In genomic region chrX:46588263-46588662, GRCh38 we compare ENCODE assay signal across 8 cellular contexts. TPM values are rescaled to one million over a fixed set of nuclear protein-coding genes. Genes with fewer than 3 reads are reported as not detected.
DNase-seq lines count a peak whose midpoint lies in the region; ATAC-seq and TF ChIP-seq lines count a peak whose summit lies in the region.

No MANE protein-coding gene starts in this region.

- peaks cover 12% of the 10 kb centered on the region for H3K79me2 ChIP-seq in mammary epithelial cell (ENCODE audit: insufficient read depth, low read length)

- peaks cover 4% of the 10 kb centered on the region for H3K27me3 ChIP-seq in mammary epithelial cell (ENCODE audit: insufficient read depth, low read length)

- H3K36me3 Mint-ChIP-seq in CD14-positive monocyte: peaks cover 0 to 4% of the 10 kb centered on the region in 2 donors

- peak overlapping the region; percentile 50 to 59 for H3K4me3 Mint-ChIP-seq in CD14-positive monocyte

- H3K4me3 ChIP-seq in mammary epithelial cell (replicated peaks in 1 of 3; ENCODE audit: insufficient read depth in 1 of 3, low read depth in 2 of 3, low read length in 3 of 3): peak overlapping the region in 1 of 3 experiments; percentile 5

- no peaks in the 10 kb centered on the region for H4K20me1 ChIP-seq in mammary epithelial cell (ENCODE audit: insufficient read depth, low read length)

- H3K27ac Mint-ChIP-seq in CD14-positive monocyte: peak overlapping the region in 5 of 7 donors; percentile 22 to 81 (median 74)

- intact Hi-C loops in CD14-positive monocyte (cut with micrococcal nuclease) (loop anchor here in 1 of 2 donors (5.0 kb wide), 1 partner anchor 39 kb away; no protein-coding TSS in a partner anchor), mammary epithelial cell (cut with micrococcal nuclease) (no loop called here)

- CTCF ChIA-PET in RWPE1 (lab: Yijun Ruan, JAX): interaction anchor here (0.6 kb wide), 1 partner anchor 764 kb away, joined by 8 read pairs; no protein-coding TSS in a partner anchor
- CTCF ChIA-PET in mammary epithelial cell (lab: Charles Lee; ENCODE audit: low non-redundant PET): no interaction called here

- no peak for DNase-seq in CD14-positive monocyte (ENCODE audit: low spot score)
- no peak for DNase-seq in RWPE1 (ENCODE audit: low spot score)
- no peak for DNase-seq in mammary epithelial cell
- DNase-seq in mucosa of gallbladder (ENCODE audit: low spot score): peak; percentile 20
- DNase-seq in NCI-H1417 treated with DMSO at 0.1 percent for 48 hours (lab: John Stamatoyannopoulos, UW): no peak
- DNase-seq in G401 (ENCODE audit: low spot score): no peak
- no peak for DNase-seq in SIG-M5 treated with dmso at 0.1 percent for 504 hours (lab: John Stamatoyannopoulos, UW; ENCODE audit: unreplicated experiment)

- H3K27ac ChIP-seq in RWPE1: peak overlapping the region; percentile 82
- H3K27ac ChIP-seq in mammary epithelial cell (ENCODE audit: insufficient read depth, low read depth, low read length): peak overlapping the region; percentile 59

- TF ChIP-seq CTCF in CD14-positive monocyte (IDR thresholded peaks at IDR 0.05) (no peak), RWPE1 (conservative IDR thresholded peaks at IDR 0.05; ENCODE audit: low read depth) (no peak), mammary epithelial cell (conservative IDR thresholded peaks at IDR 0.05 in 1 of 2, IDR thresholded peaks at IDR 0.05 in 1 of 2; ENCODE audit: extremely low read depth in 1 of 2, insufficient read depth in 1 of 2, low read depth in 1 of 2, low read length in 2 of 2) (no peak)

- no TSS peak for BruUV-seq in mammary epithelial cell (replicated peaks; lab: Mats Ljungman, UMichigan)

- peak overlapping the region; percentile 55 for H3K4me2 ChIP-seq in mammary epithelial cell (ENCODE audit: insufficient read depth, low read depth, low read length)

- no peak for ATAC-seq in GM21723 (IDR thresholded peaks at IDR 0.05; ENCODE audit: unreplicated experiment)

- H3K27me3 Mint-ChIP-seq in CD14-positive monocyte (ENCODE audit: low read depth in 3 of 3): peaks cover 0 to 8% (median 2%) of the 10 kb centered on the region in 3 donors

- no peaks in the 10 kb centered on the region for H3K9me3 ChIP-seq in mammary epithelial cell (replicated peaks; ENCODE audit: insufficient read depth, low read length)

- H3K9ac ChIP-seq in mammary epithelial cell (ENCODE audit: insufficient read depth, low read length): no peak overlapping the region

- no peaks in the 10 kb centered on the region for H3K9me3 Mint-ChIP-seq in CD14-positive monocyte

- 29% methylated on average over 4 of the region's 4 CpGs for WGBS in mammary epithelial cell (ENCODE audit: low coverage, missing lambda C conversion rate)

- peaks cover 22% of the 10 kb centered on the region for H3K4me1 Mint-ChIP-seq in CD14-positive monocyte

- H3K36me3 ChIP-seq in mammary epithelial cell (ENCODE audit: insufficient read depth, low read length): no peaks in the 10 kb centered on the region

- peaks cover 34% of the 10 kb centered on the region for H3K4me1 ChIP-seq in mammary epithelial cell (ENCODE audit: insufficient read depth, low read length)

- POLR2A ChIA-PET in RWPE1 (lab: Yijun Ruan, JAX; ENCODE audit: low non-redundant PET): no interaction called here

- in situ Hi-C loops in mammary epithelial cell (cut with MboI; ENCODE audit: low sequenced_read_pairs in 2 of 2) (no loop called here), G401 (cut with HindIII; ENCODE audit: low sequenced_read_pairs) (no loop called here)

- peak overlapping the region; percentile 34 for H2AFZ ChIP-seq in mammary epithelial cell (ENCODE audit: low read depth, low read length)

- dilution Hi-C loops in mammary epithelial cell (cut with HindIII; ENCODE audit: low sequenced_read_pairs): no loop called here

RNA-seq across cellular contexts. Expression of gene CHST7, which starts 14.7 kb away (rescaled TPM):
- polyA plus RNA-seq in CD14-positive monocyte (10 to 100 TPM in 1 of 2 donors, 1 to 10 TPM in 1; 8.3 to 19.2 TPM), mammary epithelial cell (3.0 TPM)
- total RNA-seq in mammary epithelial cell (1 to 10 TPM; 3.0 to 8.8 TPM), mucosa of gallbladder (12.9 TPM)
- polyA minus RNA-seq in mammary epithelial cell: 0.26 TPM
- total RNA-seq in G401 (2014; rRNA removed; shearing (Covaris generic)): 0.20 and 3.6 TPM in 2 replicates

RNA-seq across cellular contexts. Expression of gene ZNF674, which starts 43.0 kb away (rescaled TPM):
- polyA plus RNA-seq in CD14-positive monocyte (under 1 TPM; 0.65 to 0.93 TPM), mammary epithelial cell (2.3 TPM)
- total RNA-seq in mammary epithelial cell (1 to 10 TPM; 6.0 to 7.4 TPM), mucosa of gallbladder (4.7 TPM)
- polyA minus RNA-seq in mammary epithelial cell: 1.2 TPM
- 0.98 and 2.0 TPM in 2 replicates for total RNA-seq in G401 (2014; rRNA removed; shearing (Covaris generic))
